1 cellular context compared by ENCODE assay signal in genomic region chr11:131615611-131616010, GRCh38.
TF ChIP-seq lines count a peak whose summit lies in the region.

No MANE protein-coding gene starts in this region.

TF ChIP-seq in H1, 55 proteins besides CTCF, POLR2A, EP300 and RAD21:
- TF ChIP-seq SAP30 (IDR thresholded peaks at IDR 0.05; ENCODE audit: insufficient read depth, insufficient replicate concordance, low read length) = no peak
- TF ChIP-seq ZNF274 (IDR thresholded peaks at IDR 0.05; ENCODE audit: borderline replicate concordance, extremely low read depth, low read length) = no peak
- no peak for TF ChIP-seq TEAD4 (IDR thresholded peaks at IDR 0.05; ENCODE audit: low read depth, low read length)
- TF ChIP-seq ATF2 (IDR thresholded peaks at IDR 0.05; ENCODE audit: low read length) = no peak
- TF ChIP-seq CTBP2 (IDR thresholded peaks at IDR 0.05; ENCODE audit: borderline replicate concordance, insufficient read depth, insufficient read length, low read length) = no peak
- TF ChIP-seq SIN3A (conservative IDR thresholded peaks at IDR 0.05 in 1 of 2, IDR thresholded peaks at IDR 0.05 in 1 of 2; ENCODE audit: low read depth in 1 of 2, low read length in 2 of 2) = no peak
- TF ChIP-seq BACH1 (IDR thresholded peaks at IDR 0.05; ENCODE audit: low read length) = no peak
- no peak for TF ChIP-seq ATF3 (IDR thresholded peaks at IDR 0.05; ENCODE audit: insufficient read depth, low read depth, low read length)
- TF ChIP-seq USF2 (IDR thresholded peaks at IDR 0.05; ENCODE audit: low read length) = no peak
- no peak for TF ChIP-seq RFX5 (IDR thresholded peaks at IDR 0.05; ENCODE audit: borderline replicate concordance, low read depth, low read length)
- no peak for TF ChIP-seq EZH2 (IDR thresholded peaks at IDR 0.05; ENCODE audit: low read depth, low read length, severe bottlenecking)
